ENCODE assay signal across 1 cellular context in the genomic region with DNA sequence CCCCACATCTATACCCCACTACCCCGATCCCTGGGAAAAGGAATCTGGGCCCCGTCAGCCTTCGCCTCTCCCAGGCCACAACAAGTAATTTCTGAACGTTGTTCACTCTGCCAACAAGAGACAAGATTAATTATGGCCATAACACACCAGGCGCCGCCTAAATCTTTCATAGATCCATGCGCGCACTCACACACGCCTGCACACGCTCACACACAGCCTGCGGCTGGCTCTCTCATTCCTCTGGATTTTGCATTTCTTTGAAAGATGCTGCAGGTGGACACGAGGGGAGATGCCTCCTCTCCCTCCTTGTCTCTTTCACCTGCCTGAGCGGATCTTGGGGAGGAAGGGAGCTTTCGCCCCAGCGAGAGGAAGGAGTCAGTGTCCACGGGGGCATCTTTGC.
TF ChIP-seq lines count a peak whose summit lies in the region.

No MANE protein-coding gene starts in this region.

TF ChIP-seq in GM23338, 12 proteins besides CTCF, POLR2A, EP300 and RAD21 (continued from another document):
- TF ChIP-seq ZNF462 (CRISPR knock-in tag; IDR thresholded peaks at IDR 0.05) (no peak), ETS1 (IDR thresholded peaks at IDR 0.05) (no peak), EZH2phosphoT487 (IDR thresholded peaks at IDR 0.05; ENCODE audit: unreplicated experiment) (no peak)
- TF ChIP-seq, protein P1, sequence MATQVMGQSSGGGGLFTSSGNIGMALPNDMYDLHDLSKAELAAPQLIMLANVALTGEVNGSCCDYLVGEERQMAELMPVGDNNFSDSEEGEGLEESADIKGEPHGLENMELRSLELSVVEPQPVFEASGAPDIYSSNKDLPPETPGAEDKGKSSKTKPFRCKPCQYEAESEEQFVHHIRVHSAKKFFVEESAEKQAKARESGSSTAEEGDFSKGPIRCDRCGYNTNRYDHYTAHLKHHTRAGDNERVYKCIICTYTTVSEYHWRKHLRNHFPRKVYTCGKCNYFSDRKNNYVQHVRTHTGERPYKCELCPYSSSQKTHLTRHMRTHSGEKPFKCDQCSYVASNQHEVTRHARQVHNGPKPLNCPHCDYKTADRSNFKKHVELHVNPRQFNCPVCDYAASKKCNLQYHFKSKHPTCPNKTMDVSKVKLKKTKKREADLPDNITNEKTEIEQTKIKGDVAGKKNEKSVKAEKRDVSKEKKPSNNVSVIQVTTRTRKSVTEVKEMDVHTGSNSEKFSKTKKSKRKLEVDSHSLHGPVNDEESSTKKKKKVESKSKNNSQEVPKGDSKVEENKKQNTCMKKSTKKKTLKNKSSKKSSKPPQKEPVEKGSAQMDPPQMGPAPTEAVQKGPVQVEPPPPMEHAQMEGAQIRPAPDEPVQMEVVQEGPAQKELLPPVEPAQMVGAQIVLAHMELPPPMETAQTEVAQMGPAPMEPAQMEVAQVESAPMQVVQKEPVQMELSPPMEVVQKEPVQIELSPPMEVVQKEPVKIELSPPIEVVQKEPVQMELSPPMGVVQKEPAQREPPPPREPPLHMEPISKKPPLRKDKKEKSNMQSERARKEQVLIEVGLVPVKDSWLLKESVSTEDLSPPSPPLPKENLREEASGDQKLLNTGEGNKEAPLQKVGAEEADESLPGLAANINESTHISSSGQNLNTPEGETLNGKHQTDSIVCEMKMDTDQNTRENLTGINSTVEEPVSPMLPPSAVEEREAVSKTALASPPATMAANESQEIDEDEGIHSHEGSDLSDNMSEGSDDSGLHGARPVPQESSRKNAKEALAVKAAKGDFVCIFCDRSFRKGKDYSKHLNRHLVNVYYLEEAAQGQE (IDR thresholded peaks at IDR 0.05; ENCODE audit: unreplicated experiment) = no peak
